Comparison of ENCODE assay signal across 11 cellular contexts in the genomic region with DNA sequence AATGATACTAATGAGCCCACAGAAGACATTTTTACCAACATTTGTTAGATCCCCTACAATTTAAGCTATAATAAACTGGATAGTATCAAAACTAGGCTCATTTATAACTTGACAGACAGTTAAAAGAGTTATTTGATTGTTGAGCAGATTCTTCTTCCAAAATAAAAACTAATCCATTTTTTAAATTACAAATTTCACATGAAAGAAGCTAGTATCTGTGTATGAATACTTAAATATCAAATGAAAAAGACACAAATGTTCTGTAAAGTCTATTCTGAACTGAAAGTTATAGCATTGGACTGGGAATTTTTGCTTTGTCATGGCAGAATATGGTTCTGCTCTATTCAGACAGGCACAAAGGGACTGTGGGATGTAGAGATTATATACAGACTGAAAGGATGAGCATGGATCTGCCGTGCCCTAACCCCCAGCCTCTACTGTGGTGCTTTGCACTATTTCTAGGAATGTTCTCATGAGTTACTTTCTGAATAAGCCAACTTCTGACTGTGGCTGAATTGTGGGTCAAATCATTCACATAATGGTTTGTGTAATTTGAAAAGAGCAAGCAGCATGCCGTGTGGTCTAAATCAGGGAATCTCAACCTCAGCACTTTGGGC.
A peak's percentile ranks its signal among the peaks of the same experiment; 100 is the strongest.
DNase-seq lines count a peak whose midpoint lies in the region; ATAC-seq and TF ChIP-seq lines count a peak whose summit lies in the region.
"Had no signal": no experiment of that assay in that cellular context is flagged by ENCODE, and none has a peak within 500 bp of the region (broad histone marks: within the 10 kb centered on the region; RNA-seq: fewer than 3 reads in every experiment).

No MANE protein-coding gene starts in this region.

- peaks cover 25% of the 10 kb centered on the region for H3K4me1 Mint-ChIP-seq in brain

- no peak for TF ChIP-seq POLR2A in suprapubic skin (IDR thresholded peaks at IDR 0.05)

- peak overlapping the region; percentile 8 to 90 (median 44) for H3K27ac Mint-ChIP-seq in brain
- H3K27ac Mint-ChIP-seq: activated T-cell treated with anti-CD3 and anti-CD28 coated beads, Interleukin-2, amount 50 U/mL, for 24 hours; T-helper 1 cell treated with Interleukin-12 subunit alpha and Interleukin-12 subunit beta and Interleukin-4 antibody, amounts not matched to agents 30 μg/mL and 1 μg/mL, for 36 hours had no signal

- peak overlapping the region in 3 of 5 experiments; percentile 9 to 33 (median 10) for H3K4me3 Mint-ChIP-seq in brain
- H3K4me3 Mint-ChIP-seq: activated T-cell treated with anti-CD3 and anti-CD28 coated beads, Interleukin-2, amount 50 U/mL, for 24 hours; T-helper 1 cell treated with Interleukin-12 subunit alpha and Interleukin-12 subunit beta and Interleukin-4 antibody, amounts not matched to agents 30 μg/mL and 1 μg/mL, for 36 hours had no signal

- peak; percentile 33 for ATAC-seq in left lobe of liver
- ATAC-seq in HG03097 (IDR thresholded peaks at IDR 0.05; ENCODE audit: low FRiP score, unreplicated experiment) = no peak

- TF ChIP-seq CTCF in brain (conservative IDR thresholded peaks at IDR 0.05) (no peak), suprapubic skin (IDR thresholded peaks at IDR 0.05) (no peak)

- H3K27me3 ChIP-seq in suprapubic skin = no peaks in the 10 kb centered on the region

- peak; percentile 4 for DNase-seq in LoVo (ENCODE audit: low spot score)
- no peak for DNase-seq in left lobe of liver (ENCODE audit: low spot score)
- no peak for DNase-seq in suprapubic skin (ENCODE audit: low spot score in 2 of 2)
- no peak for DNase-seq in T-helper 1 cell
- DNase-seq in middle frontal gyrus (ENCODE audit: extremely low spot score, low spot score) = no peak
- DNase-seq: activated CD4-positive, alpha-beta T cell treated with anti-CD3 and anti-CD28 coated beads for 4 hours; activated T-cell treated with anti-CD3 and anti-CD28 coated beads, Interleukin-2, amount 50 U/mL, for 24 hours; KBM-7 had no signal

- no peak for TF ChIP-seq EP300 in suprapubic skin (IDR thresholded peaks at IDR 0.05)

- peak overlapping the region; percentile 68 for H3K27ac ChIP-seq in suprapubic skin

- H3K4me1 ChIP-seq in suprapubic skin = peaks cover 9% of the 10 kb centered on the region

- no peak overlapping the region for H3K4me3 ChIP-seq in suprapubic skin

- no peaks in the 10 kb centered on the region for H3K9me3 ChIP-seq in suprapubic skin

- 63% methylated on average over 2 of the region's 2 CpGs for WGBS in suprapubic skin

- H3K9me3 Mint-ChIP-seq in brain = peaks cover 3 to 18% (median 7%) of the 10 kb centered on the region in 5 experiments
- H3K9me3 Mint-ChIP-seq: T-helper 1 cell treated with Interleukin-12 subunit alpha and Interleukin-12 subunit beta and Interleukin-4 antibody, amounts not matched to agents 30 μg/mL and 1 μg/mL, for 36 hours had no signal

- no peaks in the 10 kb centered on the region for H3K36me3 Mint-ChIP-seq in brain

- no peaks in the 10 kb centered on the region for H3K27me3 Mint-ChIP-seq in brain
- H3K27me3 Mint-ChIP-seq: activated T-cell treated with anti-CD3 and anti-CD28 coated beads, Interleukin-2, amount 50 U/mL, for 24 hours had no signal

- no peaks in the 10 kb centered on the region for H3K36me3 ChIP-seq in suprapubic skin
